Comparison of ENCODE assay signal across 22 cellular contexts in the genomic region with DNA sequence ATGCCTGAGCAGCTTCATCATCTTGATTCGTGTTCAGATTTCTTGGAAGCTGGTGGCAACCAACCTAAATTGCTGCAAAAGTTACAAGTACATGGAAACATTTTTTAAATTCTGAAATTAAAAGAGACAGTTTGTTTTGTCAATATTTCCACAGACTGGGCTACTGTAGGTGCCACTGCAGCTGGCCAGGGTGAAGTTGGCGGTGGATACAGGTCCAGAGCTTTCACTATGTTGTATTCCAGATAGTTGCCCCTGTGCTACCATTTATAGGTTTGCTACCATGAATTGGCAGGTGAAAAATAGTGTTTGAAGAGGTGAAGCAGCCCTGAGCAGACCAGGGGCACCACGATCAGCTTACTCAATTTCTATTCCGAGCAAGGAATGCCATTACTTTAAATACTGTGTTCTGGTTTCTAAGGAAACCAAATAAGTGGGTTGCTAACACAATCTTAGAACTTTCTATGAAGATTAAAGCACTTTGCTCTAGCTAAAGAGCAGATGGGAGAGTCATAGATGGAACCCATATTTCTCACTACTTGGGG. TPM values are rescaled to one million over a fixed set of nuclear protein-coding genes. Genes with fewer than 3 reads are reported as not detected.
DNase-seq lines count a peak whose midpoint lies in the region; ATAC-seq and TF ChIP-seq lines count a peak whose summit lies in the region.
"Had no signal": no experiment of that assay in that cellular context is flagged by ENCODE, and none has a peak within 500 bp of the region (broad histone marks: within the 10 kb centered on the region; RNA-seq: fewer than 3 reads in every experiment).

No MANE protein-coding gene starts in this region.

- no peak overlapping the region for H3K4me3 Mint-ChIP-seq in HFFc6
- H3K4me3 Mint-ChIP-seq: brain, neural progenitor cell had no signal

- H3K27ac Mint-ChIP-seq in HFFc6: peak overlapping the region; percentile 18
- H3K27ac Mint-ChIP-seq: brain, neural progenitor cell had no signal

- ATAC-seq in left lung: peak; percentile 60
- ATAC-seq in GM18505 (IDR thresholded peaks at IDR 0.05; ENCODE audit: unreplicated experiment): no peak
- ATAC-seq: activated CD4-positive, CD25-positive, alpha-beta regulatory T cell treated with anti-CD3 and anti-CD28 coated beads, Interleukin-2, amount 50 U/mL, for 24 hours had no signal

- peaks cover 26% of the 10 kb centered on the region for H3K4me1 Mint-ChIP-seq in HFFc6 (ENCODE audit: low read depth)

- H3K27me3 Mint-ChIP-seq in HFFc6 (ENCODE audit: insufficient read depth): no peaks in the 10 kb centered on the region; the same call in 1 of the 2 replicates

- intact Hi-C loops in left lung (cut with DNase I) (no loop called here), tibial artery (cut with DNase I; ENCODE audit: low total_unique reads) (no loop called here)

- H3K4me3 ChIP-seq in left lung (no peak overlapping the region), tibial artery (no peak overlapping the region)
- H3K4me3 ChIP-seq: BLaER1, neural progenitor cell, right lobe of liver, stomach had no signal

- H3K27me3 ChIP-seq in left lung: no peaks in the 10 kb centered on the region
- H3K27me3 ChIP-seq in tibial artery: no peaks in the 10 kb centered on the region
- H3K27me3 ChIP-seq: BLaER1, neural progenitor cell, right lobe of liver, stomach had no signal

- H3K9me3 Mint-ChIP-seq in HFFc6: no peaks in the 10 kb centered on the region
- H3K9me3 Mint-ChIP-seq: neural progenitor cell had no signal

- TF ChIP-seq CTCF in HFFc6 (IDR thresholded peaks at IDR 0.05): no peak
- no peak for TF ChIP-seq CTCF in left lung (IDR thresholded peaks at IDR 0.05)
- TF ChIP-seq CTCF in tibial artery (IDR thresholded peaks at IDR 0.05): no peak

- no peaks in the 10 kb centered on the region for H3K9me3 ChIP-seq in left lung
- no peaks in the 10 kb centered on the region for H3K9me3 ChIP-seq in tibial artery
- H3K9me3 ChIP-seq: BLaER1, right lobe of liver, stomach had no signal

- TF ChIP-seq POLR2A in GM18505 (IDR thresholded peaks at IDR 0.05; ENCODE audit: borderline replicate concordance, extremely low read depth, insufficient read depth, insufficient read length): no peak

- H3K27ac ChIP-seq in left lung (no peak overlapping the region), tibial artery (peak overlapping the region; percentile 39 to 69)
- H3K27ac ChIP-seq: BLaER1, epithelial cell of prostate, neural progenitor cell, right lobe of liver had no signal

- H3K36me3 ChIP-seq in left lung (peaks cover 0 to 2% of the 10 kb centered on the region in 2 donors), tibial artery (peaks cover 0 to 14% (median 0%) of the 10 kb centered on the region in 3 donors)
- H3K36me3 ChIP-seq: neural progenitor cell, right lobe of liver had no signal

- peaks cover 10% of the 10 kb centered on the region for H3K36me3 Mint-ChIP-seq in HFFc6 (ENCODE audit: low read depth)
- H3K36me3 Mint-ChIP-seq: brain had no signal

- no peaks in the 10 kb centered on the region for H3K4me1 ChIP-seq in left lung
- peaks cover 0 to 34% (median 17%) of the 10 kb centered on the region in 4 donors for H3K4me1 ChIP-seq in tibial artery
- H3K4me1 ChIP-seq: BLaER1, neural progenitor cell had no signal

- peak; percentile 31 for DNase-seq in HFFc6
- DNase-seq in astrocyte of the hippocampus (ENCODE audit: low read depth, low spot score): peak; percentile 23
- DNase-seq in left lung: no peak
- DNase-seq in tibial artery: no peak
- DNase-seq in SKM-1 (lab: John Stamatoyannopoulos, UW; ENCODE audit: unreplicated experiment): no peak
- DNase-seq in activated CD4-positive, alpha-beta T cell treated with anti-CD3 and anti-CD28 coated beads for 4 hours: no peak
- DNase-seq: activated naive CD4-positive, alpha-beta T cell treated with Interleukin-2 at 50 U/mL for 16 hours; dermis blood vessel endothelial cell; GF-D8; islet precursor cell; NCI-H2081; NCI-H524 treated with DMSO at 0.1 percent for 48 hours; right lobe of liver; SIG-M5; stomach; T-helper 2 cell had no signal

RNA-seq across cellular contexts. Expression of a gene that starts 21.2 kb away (rescaled TPM):
- 1 to 10 TPM; 2.1 to 4.2 (median 3.5) TPM for total RNA-seq in HFFc6 (2021; fragmentation: NEBNext Ultra II Directional; extraction: Animal tissue kit (Norgen Biotek cat#: 25700))
- under 1 TPM; 0.44 to 0.47 TPM for total RNA-seq in left lung

Comparison
In these comparisons a context has a peak if more than half of its experiments do, and no peak if none do; other contexts are left out.
1. DNase-seq: peak in HFFc6 (single experiment) and astrocyte of the hippocampus (single experiment); none in left lung (0 of 2), tibial artery (0 of 2), SKM-1 (single experiment) and activated CD4-positive, alpha-beta T cell treated with anti-CD3 and anti-CD28 coated beads for 4 hours (0 of 2).
2. H3K27ac ChIP-seq: peak in tibial artery (2 of 2); none in left lung (0 of 2).